In the genomic region with DNA sequence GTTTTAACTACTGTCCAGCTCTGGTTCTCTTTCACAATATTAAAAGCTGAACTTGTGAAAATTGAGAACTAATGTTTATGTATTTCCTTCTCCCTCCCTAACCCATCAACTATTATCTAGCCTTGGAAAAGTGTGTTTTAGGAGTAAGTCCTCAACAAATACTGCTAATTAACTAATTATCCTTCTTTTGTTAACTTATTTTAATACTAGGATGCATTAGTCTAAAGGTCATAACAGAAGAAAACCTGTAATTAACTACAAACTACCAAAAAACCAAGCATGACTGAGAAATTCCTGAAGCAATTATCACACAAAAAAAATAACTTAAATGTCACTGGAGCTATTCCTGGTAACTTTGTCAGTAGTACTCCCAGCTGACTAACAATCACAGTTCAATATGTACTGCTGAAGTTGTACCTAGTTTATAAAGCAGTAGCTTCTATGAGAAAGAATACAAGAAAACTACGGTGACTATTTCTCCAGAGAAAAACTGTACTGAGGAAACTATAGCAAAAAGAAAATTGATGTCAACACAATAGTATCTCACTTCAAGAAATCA, we compare ENCODE assay signal across 24 cellular contexts.
DNase-seq lines count a peak whose midpoint lies in the region; ATAC-seq and TF ChIP-seq lines count a peak whose summit lies in the region.
"Had no signal": no experiment of that assay in that cellular context is flagged by ENCODE, and none has a peak within 500 bp of the region (broad histone marks: within the 10 kb centered on the region; RNA-seq: fewer than 3 reads in every experiment).

No MANE protein-coding gene starts in this region.

- peaks cover 68% of the 10 kb centered on the region for H3K4me1 ChIP-seq in adipocyte (ENCODE audit: control insufficient read depth, insufficient read depth, low read length)
- peaks cover 63% of the 10 kb centered on the region for H3K4me1 ChIP-seq in left ventricle myocardium inferior
- peaks cover 47% of the 10 kb centered on the region for H3K4me1 ChIP-seq in skeletal muscle satellite cell (ENCODE audit: control insufficient read depth, insufficient read depth, low read length)
- H3K4me1 ChIP-seq: esophagus squamous epithelium, lower lobe of right lung had no signal

- no peak overlapping the region for H3K27ac Mint-ChIP-seq in activated T-cell treated with anti-CD3 and anti-CD28 coated beads, Interleukin-2, amount 50 U/mL, for 72 hours
- H3K27ac Mint-ChIP-seq: CD8-positive, alpha-beta memory T cell; effector memory CD8-positive, alpha-beta T cell had no signal

- DNase-seq in GM04503 (ENCODE audit: low read depth) (peak; percentile 27), adipocyte (ENCODE audit: low read depth) (no peak), left ventricle myocardium inferior (no peak), HK-2 (ENCODE audit: unreplicated experiment) (no peak), NCI-H2171 treated with DMSO at 0.1 percent for 48 hours (lab: John Stamatoyannopoulos, UW) (no peak)
- no peak for DNase-seq in activated T-cell treated with anti-CD3 and anti-CD28 coated beads, Interleukin-2, amount 50 U/mL, for 72 hours
- DNase-seq: activated effector memory CD4-positive, alpha-beta T cell treated with anti-CD3 and anti-CD28 coated beads, Interleukin-2, amount 50 U/mL, for 16 hours; AML-193; CD8-positive, alpha-beta memory T cell; DMS79 treated with DMSO at 0.1 percent for 48 hours; effector memory CD8-positive, alpha-beta T cell; esophagus squamous epithelium; GOT3; lower lobe of right lung; NCI-H1417 treated with DMSO at 0.1 percent for 48 hours; NCI-H2107; NCI-H524; stimulated activated CD4-positive, alpha-beta T cell treated with anti-CD3 and anti-CD28 coated beads, Interleukin-4, amount 100 ng/mL, for 24 hours; stimulated activated naive CD4-positive, alpha-beta T cell treated with Interleukin-2 at 50 U/mL for 16 hours; T-helper 2 cell had no signal

- no peaks in the 10 kb centered on the region for H3K9me3 ChIP-seq in adipocyte (ENCODE audit: control insufficient read depth, low read length)
- H3K9me3 ChIP-seq in left ventricle myocardium inferior (replicated peaks) = no peaks in the 10 kb centered on the region
- no peaks in the 10 kb centered on the region for H3K9me3 ChIP-seq in skeletal muscle satellite cell (replicated peaks; ENCODE audit: low read length)
- H3K9me3 ChIP-seq: esophagus squamous epithelium, lower lobe of right lung, neutrophil, thoracic aorta had no signal

- H3K27ac ChIP-seq in left ventricle myocardium inferior (replicated peaks) = peak overlapping the region; percentile 64
- H3K27ac ChIP-seq: esophagus squamous epithelium, lower lobe of right lung, neutrophil, SK-N-MC, thoracic aorta had no signal

- no peak for TF ChIP-seq CTCF in left ventricle myocardium inferior (IDR thresholded peaks at IDR 0.05; ENCODE audit: borderline replicate concordance)

- H3K27me3 ChIP-seq in adipocyte (replicated peaks; ENCODE audit: control insufficient read depth, insufficient read depth, low read length) = no peaks in the 10 kb centered on the region
- H3K27me3 ChIP-seq in left ventricle myocardium inferior (ENCODE audit: low read depth) = no peaks in the 10 kb centered on the region
- no peaks in the 10 kb centered on the region for H3K27me3 ChIP-seq in skeletal muscle satellite cell (ENCODE audit: control insufficient read depth, insufficient read depth, low read length)
- H3K27me3 ChIP-seq: esophagus squamous epithelium, neutrophil had no signal

- H3K4me2 ChIP-seq in skeletal muscle satellite cell (ENCODE audit: low read length) = peak overlapping the region; percentile 9

- H3K36me3 ChIP-seq in adipocyte (ENCODE audit: control insufficient read depth, insufficient read depth, low read length, severe bottlenecking) (peaks cover 5% of the 10 kb centered on the region), left ventricle myocardium inferior (peaks cover 6% of the 10 kb centered on the region), skeletal muscle satellite cell (ENCODE audit: insufficient read depth, low read length) (no peaks in the 10 kb centered on the region)
- H3K36me3 ChIP-seq: esophagus squamous epithelium, lower lobe of right lung, neutrophil, thoracic aorta had no signal

- H3K36me3 Mint-ChIP-seq in activated T-cell treated with anti-CD3 and anti-CD28 coated beads, Interleukin-2, amount 50 U/mL, for 72 hours (ENCODE audit: insufficient read depth in 2 of 2) = no peaks in the 10 kb centered on the region
- H3K36me3 Mint-ChIP-seq: CD8-positive, alpha-beta memory T cell had no signal

- no peaks in the 10 kb centered on the region for H3K27me3 Mint-ChIP-seq in activated T-cell treated with anti-CD3 and anti-CD28 coated beads, Interleukin-2, amount 50 U/mL, for 72 hours (ENCODE audit: low read depth)

- H3K4me3 ChIP-seq in adipocyte (ENCODE audit: low read length) (peak overlapping the region; percentile 11), left ventricle myocardium inferior (no peak overlapping the region), skeletal muscle satellite cell (ENCODE audit: low read length) (no peak overlapping the region)
- H3K4me3 ChIP-seq: esophagus squamous epithelium, lower lobe of right lung, SK-N-MC, thoracic aorta had no signal

- H3K4me1 Mint-ChIP-seq in activated T-cell treated with anti-CD3 and anti-CD28 coated beads, Interleukin-2, amount 50 U/mL, for 72 hours (ENCODE audit: low read depth) = no peaks in the 10 kb centered on the region
- H3K4me1 Mint-ChIP-seq: CD8-positive, alpha-beta memory T cell had no signal

- intact Hi-C loops in left ventricle myocardium inferior (cut with micrococcal nuclease) = no loop called here

- no peak for ATAC-seq in activated T-cell treated with anti-CD3 and anti-CD28 coated beads, Interleukin-2, amount 50 U/mL, for 72 hours (replicated peaks in 1 of 2)
- ATAC-seq: effector memory CD8-positive, alpha-beta T cell; lower lobe of right lung had no signal

- H3K9me3 Mint-ChIP-seq in activated T-cell treated with anti-CD3 and anti-CD28 coated beads, Interleukin-2, amount 50 U/mL, for 72 hours = no peaks in the 10 kb centered on the region
- H3K9me3 Mint-ChIP-seq: CD8-positive, alpha-beta memory T cell; effector memory CD8-positive, alpha-beta T cell had no signal

- H3K9ac ChIP-seq in adipocyte (ENCODE audit: low read length) = peak overlapping the region; percentile 6
- peak overlapping the region; percentile 8 for H3K9ac ChIP-seq in skeletal muscle satellite cell (ENCODE audit: low read depth, low read length)

- H3K4me3 Mint-ChIP-seq in activated T-cell treated with anti-CD3 and anti-CD28 coated beads, Interleukin-2, amount 50 U/mL, for 72 hours = no peak overlapping the region
- H3K4me3 Mint-ChIP-seq: CD8-positive, alpha-beta memory T cell; effector memory CD8-positive, alpha-beta T cell had no signal
